ENCODE assay signal across 13 cellular contexts in genomic region chr14:78737606-78738005, GRCh38.
DNase-seq lines count a peak whose midpoint lies in the region; ATAC-seq and TF ChIP-seq lines count a peak whose summit lies in the region.
"Had no signal": no experiment of that assay in that cellular context is flagged by ENCODE, and none has a peak within 500 bp of the region (broad histone marks: within the 10 kb centered on the region; RNA-seq: fewer than 3 reads in every experiment).

No MANE protein-coding gene starts in this region.

- no peaks in the 10 kb centered on the region for H3K79me2 ChIP-seq in GM23338 (replicated peaks; ENCODE audit: insufficient read depth)

- no peak overlapping the region for H3K27ac ChIP-seq in GM23338 (ENCODE audit: low read depth)
- H3K27ac ChIP-seq: BLaER1 treated with 17β-estradiol and CSF1 and Interleukin-3, amounts not matched to agents 10 nM and 100 nM had no signal

- H2AFZ ChIP-seq in GM23338 = no peak overlapping the region

- H3K4me2 ChIP-seq in GM23338 = no peak overlapping the region
- H3K4me2 ChIP-seq: BLaER1 treated with 17β-estradiol and CSF1 and Interleukin-3, amounts not matched to agents 10 nM and 100 nM had no signal

- H4K20me1 ChIP-seq in GM23338 (replicated peaks; ENCODE audit: insufficient read depth) = no peaks in the 10 kb centered on the region
- H4K20me1 ChIP-seq: BLaER1 treated with 17β-estradiol and CSF1 and Interleukin-3, amounts not matched to agents 10 nM and 100 nM had no signal

- ATAC-seq in GM23338 = peak; percentile 51; the same call in 2 of the 3 replicates
- ATAC-seq in GM21717 (IDR thresholded peaks at IDR 0.05; ENCODE audit: unreplicated experiment) = no peak
- ATAC-seq: CD8-positive, alpha-beta T cell; HepG2 had no signal

- peaks cover 12% of the 10 kb centered on the region; the same call in 2 of the 3 replicates for H3K4me1 Mint-ChIP-seq in GM23338
- H3K4me1 Mint-ChIP-seq in brain = peaks cover 16% of the 10 kb centered on the region
- H3K4me1 Mint-ChIP-seq: B cell, IgD-negative memory B cell had no signal

- H3K27me3 ChIP-seq in GM23338 (ENCODE audit: insufficient read depth) = no peaks in the 10 kb centered on the region
- H3K27me3 ChIP-seq: BLaER1 treated with 17β-estradiol and CSF1 and Interleukin-3, amounts not matched to agents 10 nM and 100 nM had no signal

- H3K27ac Mint-ChIP-seq in GM23338 (no peak overlapping the region), brain (peak overlapping the region in 3 of 5 experiments; percentile 33 to 82 (median 67))
- H3K27ac Mint-ChIP-seq: B cell; CD8-positive, alpha-beta T cell; IgD-negative memory B cell had no signal

- no peaks in the 10 kb centered on the region for H3K9me3 Mint-ChIP-seq in GM23338
- no peaks in the 10 kb centered on the region for H3K9me3 Mint-ChIP-seq in brain
- H3K9me3 Mint-ChIP-seq: CD8-positive, alpha-beta T cell; IgD-negative memory B cell had no signal

- DNase-seq in GM23338 (ENCODE audit: low spot score) (no peak), NCI-H82 (lab: John Stamatoyannopoulos, UW) (peak; percentile 94), hypothalamus (lab: John Stamatoyannopoulos, UW) (no peak), NCI-H1417 (lab: John Stamatoyannopoulos, UW) (no peak)
- DNase-seq: Calu3; CD8-positive, alpha-beta T cell had no signal

- H3K4me1 ChIP-seq in GM23338 (ENCODE audit: insufficient read depth) = no peaks in the 10 kb centered on the region
- H3K4me1 ChIP-seq: BLaER1 treated with 17β-estradiol and CSF1 and Interleukin-3, amounts not matched to agents 10 nM and 100 nM; HAP-1 had no signal

- no peaks in the 10 kb centered on the region for H3F3A ChIP-seq in GM23338 (replicated peaks; ENCODE audit: low read depth)

- H3K36me3 Mint-ChIP-seq in GM23338 (ENCODE audit: low read depth) (no peaks in the 10 kb centered on the region), brain (no peaks in the 10 kb centered on the region)
- H3K36me3 Mint-ChIP-seq: CD8-positive, alpha-beta T cell; IgD-negative memory B cell had no signal

- no peak overlapping the region for H3K4me3 ChIP-seq in GM23338
- H3K4me3 ChIP-seq: BLaER1 treated with 17β-estradiol and CSF1 and Interleukin-3, amounts not matched to agents 10 nM and 100 nM; HAP-1 had no signal

- TF ChIP-seq CTCF in GM23338 (conservative IDR thresholded peaks at IDR 0.05; ENCODE audit: low read depth in 2 of 2) (no peak), brain (conservative IDR thresholded peaks at IDR 0.05) (no peak)

- peaks cover 14% of the 10 kb centered on the region for H3K9me2 ChIP-seq in GM23338 (ENCODE audit: insufficient read depth)

- no peaks in the 10 kb centered on the region for H3K36me3 ChIP-seq in GM23338 (ENCODE audit: insufficient read depth)
- H3K36me3 ChIP-seq: BLaER1 treated with 17β-estradiol and CSF1 and Interleukin-3, amounts not matched to agents 10 nM and 100 nM; HAP-1 had no signal

- H3K4me3 Mint-ChIP-seq in GM23338 (no peak overlapping the region), brain (no peak overlapping the region)
- H3K4me3 Mint-ChIP-seq: B cell; CD8-positive, alpha-beta T cell; IgD-negative memory B cell had no signal

- no peaks in the 10 kb centered on the region for H3K27me3 Mint-ChIP-seq in GM23338 (ENCODE audit: insufficient read depth, low read depth, poor library complexity)
- peaks cover 4% of the 10 kb centered on the region for H3K27me3 Mint-ChIP-seq in brain
- H3K27me3 Mint-ChIP-seq: B cell had no signal

TF ChIP-seq in GM23338, 12 proteins besides CTCF, POLR2A, EP300 and RAD21 (continues in another document):
- no peak for TF ChIP-seq ZNF462 (CRISPR knock-in tag; IDR thresholded peaks at IDR 0.05)
- TF ChIP-seq ZNF331 (CRISPR knock-in tag; IDR thresholded peaks at IDR 0.05; ENCODE audit: low read depth) = no peak
- TF ChIP-seq EZH2phosphoT487 (IDR thresholded peaks at IDR 0.05; ENCODE audit: unreplicated experiment) = no peak
- no peak for TF ChIP-seq JUNB (IDR thresholded peaks at IDR 0.05; ENCODE audit: unreplicated experiment)
- no peak for TF ChIP-seq CREB1 (CRISPR knock-in tag; IDR thresholded peaks at IDR 0.05; ENCODE audit: low read depth)
- TF ChIP-seq EZH2 (IDR thresholded peaks at IDR 0.05; ENCODE audit: low read depth, unreplicated experiment) = no peak
- no peak for TF ChIP-seq ZNF114 (CRISPR knock-in tag; IDR thresholded peaks at IDR 0.05)
- no peak for TF ChIP-seq NANOG (IDR thresholded peaks at IDR 0.05; ENCODE audit: borderline replicate concordance)
- TF ChIP-seq POLR2AphosphoS5 (IDR thresholded peaks at IDR 0.05; ENCODE audit: low read depth) = no peak
- TF ChIP-seq STAT1 (IDR thresholded peaks at IDR 0.05; ENCODE audit: unreplicated experiment) = no peak
